ENCODE assay signal across 22 cellular contexts in genomic region chr4:137502730-137503129, GRCh38. TPM values are rescaled to one million over a fixed set of nuclear protein-coding genes. Genes with fewer than 3 reads are reported as not detected.
"Had no signal": no experiment of that assay in that cellular context is flagged by ENCODE, and none has a peak within 500 bp of the region (broad histone marks: within the 10 kb centered on the region; RNA-seq: fewer than 3 reads in every experiment).

No MANE protein-coding gene starts in this region.

- H3K27me3 ChIP-seq: SJSA1 had no signal

- H3K36me3 Mint-ChIP-seq: T-cell had no signal

- H3K36me3 ChIP-seq: SJSA1 had no signal

- H3K9me3 ChIP-seq: SJSA1 had no signal

- H3K4me3 Mint-ChIP-seq: T-cell had no signal

- H3K4me3 ChIP-seq: SJSA1, SK-N-MC had no signal

- DNase-seq: KBM-7, NCI-H1092, NCI-H1105 treated with DMSO at 0.1 percent for 48 hours, NCI-H1417 treated with DMSO at 0.1 percent for 48 hours, NCI-H146, NCI-H1694 treated with DMSO at 0.1 percent for 48 hours, NCI-H2029, NCI-H2171 treated with DMSO at 0.1 percent for 48 hours, NCI-H345, NCI-H446 treated with DMSO at 0.1 percent for 48 hours, NCI-H510A treated with DMSO at 0.1 percent for 48 hours, NCI-H526 treated with DMSO at 0.1 percent for 48 hours, NCI-H748 treated with DMSO at 0.1 percent for 48 hours, Right ventricle myocardium superior, RPMI8226, SIG-M5, SW 1271, T-cell had no signal

- H3K27ac ChIP-seq: SJSA1, SK-N-MC had no signal

- H3K4me1 Mint-ChIP-seq: T-cell had no signal

- FAIRE-seq: RCC 7860 had no signal

- H3K4me1 ChIP-seq: SJSA1 had no signal

- ATAC-seq: T-cell had no signal

- H3K27me3 Mint-ChIP-seq: T-cell had no signal

- H3K27ac Mint-ChIP-seq: T-cell had no signal

RNA-seq across cellular contexts. Expression of gene PCDH18, which starts 29.6 kb away (rescaled TPM):
- total RNA-seq: HT-29 had no signal
